In genomic region chr12:57983150-57983857, GRCh38 we compare ENCODE assay signal across 8 cellular contexts. TPM values are rescaled to one million over a fixed set of nuclear protein-coding genes. Genes with fewer than 3 reads are reported as not detected.
DNase-seq lines count a peak whose midpoint lies in the region; ATAC-seq, FAIRE-seq and TF ChIP-seq lines count a peak whose summit lies in the region.

No MANE protein-coding gene starts in this region.

- RAD21 ChIA-PET in GM12878 (lab: Charles Lee; ENCODE audit: unreplicated experiment) = no interaction called here

- no peaks in the 10 kb centered on the region for H3K9me3 ChIP-seq in GM12878 (replicated peaks; ENCODE audit: control insufficient read depth, insufficient read depth, low read length)
- peaks cover 0 to 6% (median 0%) of the 10 kb centered on the region in 4 donors for H3K9me3 ChIP-seq in right lobe of liver

- intact Hi-C loops in GM12878 (cut with micrococcal nuclease; ENCODE audit: unreplicated experiment) (loop anchor here (5.0 to 10.0 kb wide), 2 partner anchors 459 to 1171 kb away; no protein-coding TSS in a partner anchor), right lobe of liver (cut with DNase I) (no loop called here)

- 27% methylated on average over 6 of the region's 6 CpGs for WGBS in GM12878 (ENCODE audit: insufficient coverage, insufficient replicate concordance, low lambda C conversion rate, missing lambda C conversion rate)
- 25% methylated on average over 6 of the region's 6 CpGs for WGBS in right lobe of liver (ENCODE audit: insufficient coverage, low coverage, low lambda C conversion rate, missing lambda C conversion rate)

- CTCF ChIA-PET in GM12878 (lab: Yijun Ruan, JAX) = interaction anchor here (0.5 to 1.6 kb wide), 14 partner anchors 15 to 1181 kb away, joined by 3 to 7 read pairs (median 3); no protein-coding TSS in a partner anchor

- no peaks in the 10 kb centered on the region; a peak in 1 of 4 replicates for H3K27me3 ChIP-seq in GM12878 (replicated peaks in 1 of 2; ENCODE audit: control insufficient read depth in 2 of 2, insufficient read depth in 2 of 2, low read length in 1 of 2)
- H3K27me3 ChIP-seq in right lobe of liver = no peaks in the 10 kb centered on the region

- H3K4me1 ChIP-seq in GM12878 (ENCODE audit: control insufficient read depth, insufficient read depth, low read length) (no peaks in the 10 kb centered on the region), right lobe of liver (no peaks in the 10 kb centered on the region)

- no peak for TF ChIP-seq EP300 in GM12878 (IDR thresholded peaks at IDR 0.05; ENCODE audit: borderline replicate concordance in 1 of 2, control insufficient read depth in 1 of 2, low read depth in 2 of 2, low read length in 2 of 2)

- H3K36me3 ChIP-seq in GM12878 (ENCODE audit: control insufficient read depth in 2 of 2, insufficient read depth in 2 of 2, low read length in 1 of 2) = no peaks in the 10 kb centered on the region
- H3K36me3 ChIP-seq in right lobe of liver = no peaks in the 10 kb centered on the region

- no peaks in the 10 kb centered on the region for H3K79me2 ChIP-seq in GM12878 (ENCODE audit: control insufficient read depth, insufficient read depth, low read length)

- H3K4me3 ChIP-seq in GM12878 (no peak overlapping the region), right lobe of liver (no peak overlapping the region)

- ATAC-seq in GM12878 (no peak), right lobe of liver (peak in 2 of 4 donors; percentile 24 to 28), HG02588 (IDR thresholded peaks at IDR 0.05; ENCODE audit: unreplicated experiment) (no peak)

- no peaks in the 10 kb centered on the region for H4K20me1 ChIP-seq in GM12878 (ENCODE audit: control insufficient read depth, insufficient read depth)

- BruUV-seq in GM12878 (replicated peaks; lab: Mats Ljungman, UMichigan) = no TSS peak

- TF ChIP-seq RAD21 in GM12878 (IDR thresholded peaks at IDR 0.05; ENCODE audit: insufficient read depth, low read depth, low read length) = peak; percentile 77

- no peak for TF ChIP-seq POLR2A in GM12878 (IDR thresholded peaks at IDR 0.05; ENCODE audit: low read depth, low read length)
- TF ChIP-seq POLR2A in right lobe of liver (IDR thresholded peaks at IDR 0.05) = no peak

- SMC1A ChIA-PET in GM12878 (lab: Charles Lee; ENCODE audit: uncharacterized antibody, unreplicated experiment) = interaction anchor here (0.7 kb wide), 2 partner anchors 43 to 736 kb away, joined by 3 to 4 read pairs; no protein-coding TSS in a partner anchor

- in situ Hi-C loops in GM12878 (cut with MboI) = loop anchor here (10.0 kb wide), 1 partner anchor 1171 kb away; no protein-coding TSS in a partner anchor

- no peak for FAIRE-seq in GM12878 (lab: Jason Lieb, UNC)
- FAIRE-seq in urothelium cell line (lab: Jason Lieb, UNC) = no peak

- POLR2A ChIA-PET in GM12878 (lab: Charles Lee) = no interaction called here

- H3K4me2 ChIP-seq in GM12878 (ENCODE audit: control insufficient read depth, insufficient read depth) = no peak overlapping the region

- TF ChIP-seq CTCF in AG09319 (IDR thresholded peaks at IDR 0.05; ENCODE audit: low read depth, low read length) (peak; percentile 66), GM12878 (IDR thresholded peaks at IDR 0.05 in 2 of 3, conservative IDR thresholded peaks at IDR 0.05 in 1 of 3; ENCODE audit: control insufficient read depth in 2 of 3, extremely low read depth in 1 of 3, insufficient read depth in 1 of 3, low read depth in 3 of 3, low read length in 3 of 3) (peak; percentile 35 to 58 (median 42); a peak in 5 of 6 replicates), right lobe of liver (IDR thresholded peaks at IDR 0.05) (peak; percentile 29 to 49 (median 42))

- H3K27ac ChIP-seq in GM12878 (ENCODE audit: control insufficient read depth, insufficient read depth) (no peak overlapping the region), right lobe of liver (no peak overlapping the region)

- no peak overlapping the region for H3K9ac ChIP-seq in GM12878 (ENCODE audit: control insufficient read depth, insufficient read depth, low read length)

- DNase-seq in AG09319 (ENCODE audit: extremely low read depth, low read depth) = peak; percentile 32
- peak; percentile 46 for DNase-seq in GM03348 (ENCODE audit: low spot score)
- DNase-seq in NCI-H2171 treated with DMSO at 0.1 percent for 48 hours (lab: John Stamatoyannopoulos, UW) = peak; percentile 63
- no peak for DNase-seq in GM12878 (ENCODE audit: low read depth, low spot score)
- DNase-seq in right lobe of liver = no peak
- no peak for DNase-seq in urothelium cell line (ENCODE audit: low spot score)
- DNase-seq in 8988T = no peak

- H2AFZ ChIP-seq in GM12878 (ENCODE audit: control insufficient read depth, low read depth, low read length) = no peak overlapping the region

TF ChIP-seq in GM12878, 131 proteins besides CTCF, POLR2A, EP300 and RAD21:
- no peak for TF ChIP-seq NRF1 (conservative IDR thresholded peaks at IDR 0.05; ENCODE audit: low read depth, low read length)
- TF ChIP-seq SMC3 (IDR thresholded peaks at IDR 0.05; ENCODE audit: borderline replicate concordance, low read length) = peak; percentile 35; the same call in 1 of the 2 replicates
- peak; percentile 58 for TF ChIP-seq ZNF384 (IDR thresholded peaks at IDR 0.05; ENCODE audit: borderline replicate concordance, low read depth, low read length)
- TF ChIP-seq ZNF217 (IDR thresholded peaks at IDR 0.05) = no peak

RNA-seq across cellular contexts. Expression of gene ATP23, which starts 41.9 kb away (rescaled TPM):
- 4.7 and 5.1 TPM in 2 replicates for total RNA-seq in GM12878 (2013; cell fraction: nucleolus; rRNA removed)
- total RNA-seq in GM12878 (2014; rRNA removed) = 20.3 and 24.3 TPM in 2 replicates
- total RNA-seq in GM12878 (2014; rRNA removed; fragmentation: Illumina TruSeq; extraction: Trizol) = 11.6 and 12.0 TPM in 2 replicates
- total RNA-seq in GM12878 (2021) = 8.7 and 9.6 TPM in 2 replicates
- polyA plus RNA-seq in GM12878 (2011; ENCODE audit: low read depth) = 6.3 TPM
- polyA plus RNA-seq in GM12878 (2011; rRNA removed) = 28.1 and 34.9 TPM in 2 replicates
- 20.5 and 20.8 TPM in 2 replicates for polyA plus RNA-seq in GM12878 (2011; cell fraction: cytosol; rRNA removed)
- 8.0 and 8.9 TPM in 2 replicates for polyA plus RNA-seq in GM12878 (2011; cell fraction: nucleus; rRNA removed)
- 8.8 and 13.4 TPM in 2 replicates for polyA plus RNA-seq in GM12878 (2012)
- polyA plus RNA-seq in GM12878 (2014; fragmentation: Illumina TruSeq; extraction: Trizol) = 12.8 and 15.5 TPM in 2 replicates
- polyA plus RNA-seq in GM12878 (2014; fragmentation: Nextera tagmentation; extraction: Ambion mirVana) = 1 to 10 TPM; 1.6 to 7.7 TPM
- 17.8 and 20.5 TPM in 2 replicates for polyA plus RNA-seq in GM12878 (2014; rRNA removed)
- 10 to 100 TPM; 17.5 to 18.8 TPM for polyA plus RNA-seq in GM12878 (2016; fragmentation: Nextera tagmentation; extraction: Ambion mirVana)
- 7.7 and 13.5 TPM in 2 replicates for polyA minus RNA-seq in GM12878 (2011; rRNA and poly(A)+ RNA removed)
- 2.9 and 3.3 TPM in 2 replicates for polyA minus RNA-seq in GM12878 (2011; cell fraction: cytosol; rRNA and poly(A)+ RNA removed)
- 3.9 and 5.7 TPM in 2 replicates for polyA minus RNA-seq in GM12878 (2011; cell fraction: nucleus; rRNA and poly(A)+ RNA removed)
- total RNA-seq in right lobe of liver = 1 to 10 TPM; 2.2 to 7.9 (median 3.5) TPM

Comparison
In these comparisons a context has a peak if more than half of its experiments do, and no peak if none do; other contexts are left out.
1. DNase-seq: peak in AG09319 (single experiment), GM03348 (single experiment) and NCI-H2171 treated with DMSO at 0.1 percent for 48 hours (single experiment); none in GM12878 (single experiment), right lobe of liver (0 of 3), urothelium cell line (single experiment) and 8988T (single experiment).
2. Peak in every context shown above with its lines, with median percentiles within 50 percentile points of each other: CTCF ChIP-seq.